1 cellular context compared by ENCODE assay signal in genomic region chr12:124411291-124411878, GRCh38.
TF ChIP-seq lines count a peak whose summit lies in the region.

No MANE protein-coding gene starts in this region.

TF ChIP-seq in GM23338, 12 proteins besides CTCF, POLR2A, EP300 and RAD21 (continued from another document):
- TF ChIP-seq ZNF462 (CRISPR knock-in tag; IDR thresholded peaks at IDR 0.05): no peak
TF ChIP-seq in GM23338: peak in this region for 0.
